ENCODE assay signal across 27 cellular contexts in the genomic region with DNA sequence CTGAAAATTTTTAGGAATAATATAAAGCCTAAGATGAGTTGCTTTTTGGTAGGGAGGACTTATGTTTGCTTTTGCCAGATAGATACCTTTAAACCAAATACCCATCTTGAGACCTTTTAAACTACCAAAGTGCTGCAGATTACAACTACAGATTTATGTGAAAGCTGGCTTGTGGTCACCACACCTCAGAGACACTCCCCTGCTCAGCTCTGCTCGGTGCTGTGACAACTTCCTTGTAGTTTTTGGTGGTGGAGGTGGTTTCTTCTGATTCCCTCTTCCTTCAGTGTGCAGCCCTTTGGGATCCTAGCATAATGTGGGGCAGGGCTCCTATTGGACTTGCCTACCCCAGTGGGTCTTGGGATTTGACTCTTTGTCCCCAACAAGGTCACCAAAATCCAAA. TPM values are rescaled to one million over a fixed set of nuclear protein-coding genes. Genes with fewer than 3 reads are reported as not detected.
DNase-seq lines count a peak whose midpoint lies in the region; ATAC-seq, FAIRE-seq and TF ChIP-seq lines count a peak whose summit lies in the region.
"Had no signal": no experiment of that assay in that cellular context is flagged by ENCODE, and none has a peak within 500 bp of the region (broad histone marks: within the 10 kb centered on the region; RNA-seq: fewer than 3 reads in every experiment).

No MANE protein-coding gene starts in this region.

- no peak overlapping the region for H3K23ac ChIP-seq in mesendoderm (ENCODE audit: low read length)

- H3K27me3 ChIP-seq in liver (ENCODE audit: control insufficient read depth in 4 of 4, insufficient read depth in 4 of 4, low read length in 3 of 4): no peaks in the 10 kb centered on the region
- H3K27me3 ChIP-seq in HepG2 (ENCODE audit: control insufficient read depth in 1 of 2, insufficient read depth in 2 of 2, low read length in 2 of 2): no peaks in the 10 kb centered on the region
- no peaks in the 10 kb centered on the region for H3K27me3 ChIP-seq in parathyroid adenoma (ENCODE audit: control insufficient read depth, insufficient read depth, low read length)
- no peaks in the 10 kb centered on the region for H3K27me3 ChIP-seq in mesendoderm (ENCODE audit: insufficient read depth, low read length, poor library complexity)
- H3K27me3 ChIP-seq: sigmoid colon had no signal

- WGBS in liver: 67% methylated on average over 1 of the region's 1 CpG
- 70% methylated on average over 1 of the region's 1 CpG for WGBS in HepG2 (ENCODE audit: low lambda C conversion rate)
- no CpG with 5 or more reads among the region's 1 CpG for WGBS in mesendoderm (ENCODE audit: extremely low coverage, insufficient coverage, low lambda C conversion rate)

- no peaks in the 10 kb centered on the region for H3K36me3 ChIP-seq in liver (ENCODE audit: control insufficient read depth in 4 of 4, insufficient read depth in 3 of 4, low read depth in 1 of 4, low read length in 3 of 4)
- H3K36me3 ChIP-seq in HepG2 (replicated peaks in 1 of 2; ENCODE audit: control insufficient read depth in 1 of 2, insufficient read depth in 2 of 2, low read length in 2 of 2): no peaks in the 10 kb centered on the region
- H3K36me3 ChIP-seq in parathyroid adenoma (ENCODE audit: control insufficient read depth, insufficient read depth, low read length): no peaks in the 10 kb centered on the region
- H3K36me3 ChIP-seq in mesendoderm (ENCODE audit: control insufficient read depth, insufficient read depth, low read length): no peaks in the 10 kb centered on the region
- H3K36me3 ChIP-seq: sigmoid colon had no signal

- ATAC-seq in HepG2 (no peak), GM18517 (IDR thresholded peaks at IDR 0.05; ENCODE audit: unreplicated experiment) (no peak)
- ATAC-seq: CD8-positive, alpha-beta T cell; SK-N-SH treated with all-trans-retinoic acid at 6 μM for 48 hours had no signal

- no peaks in the 10 kb centered on the region for H3K79me1 ChIP-seq in mesendoderm (ENCODE audit: low read length)

- no TSS peak for BruUV-seq in HepG2 (replicated peaks; lab: Mats Ljungman, UMichigan)

- FAIRE-seq in HepG2 (lab: Jason Lieb, UNC): no peak
- FAIRE-seq: bronchial epithelial cell, endometrium, GM19239, H1 had no signal

- no peak overlapping the region for H4K8ac ChIP-seq in mesendoderm (ENCODE audit: low read depth, low read length)

- in situ Hi-C loops in HepG2 (cut with HindIII; ENCODE audit: extremely low pct_ligation_motif_present, low pct_unique_long_range_greater_than_20kb): no loop called here

- TF ChIP-seq RAD21 in liver (IDR thresholded peaks at IDR 0.05) (no peak), HepG2 (CRISPR knock-in tag; IDR thresholded peaks at IDR 0.05) (no peak)

- intact Hi-C loops in HepG2 (cut with micrococcal nuclease; ENCODE audit: unreplicated experiment): no loop called here

- no peak overlapping the region for H3K9ac ChIP-seq in liver (ENCODE audit: low read depth in 1 of 2, low read length in 2 of 2)
- H3K9ac ChIP-seq in HepG2 (ENCODE audit: insufficient read depth, low read depth, low read length): no peak overlapping the region
- H3K9ac ChIP-seq in parathyroid adenoma: no peak overlapping the region
- no peak overlapping the region for H3K9ac ChIP-seq in mesendoderm (ENCODE audit: low read length)

- TF ChIP-seq EP300 in HepG2 (IDR thresholded peaks at IDR 0.05; ENCODE audit: low read depth in 2 of 2, low read length in 2 of 2) (no peak), HepG2 (CRISPR knock-in tag; IDR thresholded peaks at IDR 0.05; ENCODE audit: borderline replicate concordance) (no peak)

- H4K5ac ChIP-seq in mesendoderm (ENCODE audit: low read length): no peak overlapping the region

- H3K79me2 ChIP-seq in HepG2 (ENCODE audit: insufficient read depth, low read length) (no peaks in the 10 kb centered on the region), parathyroid adenoma (peaks cover 3% of the 10 kb centered on the region), mesendoderm (ENCODE audit: control insufficient read depth, insufficient read depth, low read length) (no peaks in the 10 kb centered on the region)

- CTCF ChIA-PET in HepG2 (lab: Yijun Ruan, JAX; ENCODE audit: low intra/inter-chr PET ratio, low total read pairs): no interaction called here

- H3K27ac ChIP-seq in liver (ENCODE audit: low read depth in 1 of 2, low read length in 2 of 2) (peak overlapping the region; percentile 36 to 46), HepG2 (ENCODE audit: extremely low read length, insufficient read depth, low read length) (no peak overlapping the region), VCaP (peak overlapping the region; percentile 88), parathyroid adenoma (peak overlapping the region; percentile 69), mesendoderm (ENCODE audit: low read depth, low read length) (no peak overlapping the region)
- H3K27ac ChIP-seq: sigmoid colon had no signal

- H3K4me3 ChIP-seq in liver (ENCODE audit: low read depth in 1 of 3, low read length in 3 of 3) (no peak overlapping the region), HepG2 (replicated peaks in 1 of 3; ENCODE audit: insufficient read depth in 1 of 3, low read depth in 2 of 3, low read length in 3 of 3) (no peak overlapping the region), parathyroid adenoma (ENCODE audit: low read depth, low read length) (no peak overlapping the region), mesendoderm (ENCODE audit: low read length) (no peak overlapping the region)
- H3K4me3 ChIP-seq: sigmoid colon had no signal

- H2AFZ ChIP-seq in HepG2 (ENCODE audit: low read length) (no peak overlapping the region), parathyroid adenoma (no peak overlapping the region)

- H3K4me2 ChIP-seq in HepG2 (ENCODE audit: low read depth, low read length) (no peak overlapping the region), parathyroid adenoma (ENCODE audit: low read length) (peak overlapping the region; percentile 8), mesendoderm (ENCODE audit: low read length) (no peak overlapping the region)

- H3K4ac ChIP-seq in mesendoderm (ENCODE audit: low read depth, low read length): no peak overlapping the region

- no peak overlapping the region for H2BK5ac ChIP-seq in mesendoderm (ENCODE audit: low read length)

- no peak for TF ChIP-seq POLR2A in HepG2 (IDR thresholded peaks at IDR 0.05; ENCODE audit: insufficient read depth in 1 of 2, low read depth in 2 of 2, low read length in 2 of 2)

- no peak overlapping the region for H3K56ac ChIP-seq in mesendoderm (ENCODE audit: low read length)

- no peaks in the 10 kb centered on the region for H3K9me3 ChIP-seq in liver (ENCODE audit: control insufficient read depth in 4 of 4, low read length in 3 of 4)
- no peaks in the 10 kb centered on the region for H3K9me3 ChIP-seq in HepG2 (ENCODE audit: low read length)
- no peaks in the 10 kb centered on the region for H3K9me3 ChIP-seq in parathyroid adenoma (ENCODE audit: control insufficient read depth, low read length)

- H2BK120ac ChIP-seq in mesendoderm (ENCODE audit: low read depth, low read length): no peak overlapping the region

- no peak for DNase-seq in HepG2 (ENCODE audit: low spot score)
- no peak for DNase-seq in mesendoderm
- no peak for DNase-seq in DMS153 treated with DMSO at 0.1 percent for 48 hours (lab: John Stamatoyannopoulos, UW; ENCODE audit: unreplicated experiment)
- DNase-seq: activated CD4-positive, CD25-positive, alpha-beta regulatory T cell treated with anti-CD3 and anti-CD28 coated beads, Interleukin-2, amount 50 U/mL, for 72 hours; activated CD8-positive, alpha-beta memory T cell treated with anti-CD3 and anti-CD28 coated beads, Interleukin-2, amount 50 U/mL, for 48 hours; CD8-positive, alpha-beta T cell; DMS53; GF-D8; head of caudate nucleus; KG1; NCI-H1092; NCI-H2081; NCI-H446 treated with DMSO at 0.1 percent for 48 hours; NK-92 treated with Interleukin-12 subunit alpha and Interleukin-12 subunit beta, amount 100 ng/mL, for 24 hours; nucleus accumbens; RPMI8226; sigmoid colon; T1000 had no signal

- POLR2A ChIA-PET in HepG2 (lab: Yijun Ruan, JAX): no interaction called here

- H2BK15ac ChIP-seq in mesendoderm (replicated peaks; ENCODE audit: low read depth): no peak overlapping the region

- TF ChIP-seq CTCF in liver (IDR thresholded peaks at IDR 0.05; ENCODE audit: low read depth, low read length, missing input control): no peak
- TF ChIP-seq CTCF in HepG2 (CRISPR knock-in tag; IDR thresholded peaks at IDR 0.05): no peak
- TF ChIP-seq CTCF in VCaP (conservative IDR thresholded peaks at IDR 0.05): no peak
- no peak for TF ChIP-seq CTCF in parathyroid adenoma (IDR thresholded peaks at IDR 0.05)

- H3K4me1 ChIP-seq in liver (ENCODE audit: control insufficient read depth in 4 of 4, insufficient read depth in 4 of 4, low read length in 3 of 4): peaks cover 0 to 17% (median 2%) of the 10 kb centered on the region in 4 donors
- no peaks in the 10 kb centered on the region for H3K4me1 ChIP-seq in HepG2 (ENCODE audit: insufficient read depth, low read length)
- H3K4me1 ChIP-seq in parathyroid adenoma: peaks cover 12% of the 10 kb centered on the region
- H3K4me1 ChIP-seq in mesendoderm (ENCODE audit: control insufficient read depth, low read depth, low read length): no peaks in the 10 kb centered on the region
- H3K4me1 ChIP-seq: sigmoid colon had no signal

- H4K20me1 ChIP-seq in HepG2 (ENCODE audit: insufficient read depth, low read length): no peaks in the 10 kb centered on the region

- no peak overlapping the region for H3K18ac ChIP-seq in mesendoderm (ENCODE audit: low read length)

- no peak overlapping the region for H2AK5ac ChIP-seq in mesendoderm (ENCODE audit: low read length)

RNA-seq across cellular contexts. Expression of a gene that starts 29.2 kb away (rescaled TPM):
- total RNA-seq in liver (1 to 10 TPM in 1 of 2 donors, under 1 TPM in 1; 0.89 to 6.7 TPM), HepG2 (2016; rRNA removed; fragmentation: Illumina TruSeq; extraction: Trizol) (6.0 and 11.0 TPM in 2 replicates)
- polyA plus RNA-seq in liver (1 to 10 TPM; 1.1 to 5.9 TPM), HepG2 (2011; rRNA removed) (3.9 and 6.7 TPM in 2 replicates)
- 5.0 and 6.1 TPM in 2 replicates for total RNA-seq in HepG2 (2016; cell fraction: cytosol; rRNA removed; fragmentation: Illumina TruSeq; extraction: Trizol; ENCODE audit: low read depth)
- 4.9 and 8.3 TPM in 2 replicates for total RNA-seq in HepG2 (2016; cell fraction: insoluble cytoplasmic fraction; rRNA removed; fragmentation: Illumina TruSeq; extraction: Trizol)
- total RNA-seq in HepG2 (2016; cell fraction: membrane; rRNA removed; fragmentation: Illumina TruSeq; extraction: Trizol): 4.0 and 4.8 TPM in 2 replicates
- total RNA-seq in HepG2 (2016; cell fraction: nucleus; rRNA removed; fragmentation: Illumina TruSeq; extraction: Trizol): 23.2 and 25.8 TPM in 2 replicates
- polyA plus RNA-seq in HepG2 (2011; cell fraction: cytosol; rRNA removed): 2.0 and 3.1 TPM in 2 replicates
- 30.0 and 33.5 TPM in 2 replicates for polyA plus RNA-seq in HepG2 (2011; cell fraction: nucleus; rRNA removed)
- polyA plus RNA-seq in HepG2 (2012): 7.4 and 7.5 TPM in 2 replicates
- 1.2 and 1.5 TPM in 2 replicates for polyA plus RNA-seq in HepG2 (2016; cell fraction: cytosol; fragmentation: Illumina TruSeq; extraction: Trizol; ENCODE audit: low read depth)
- 2.9 and 4.3 TPM in 2 replicates for polyA plus RNA-seq in HepG2 (2016; cell fraction: insoluble cytoplasmic fraction; fragmentation: Illumina TruSeq; extraction: Trizol; ENCODE audit: low read depth)
- 2.1 and 2.2 TPM in 2 replicates for polyA plus RNA-seq in HepG2 (2016; cell fraction: membrane; fragmentation: Illumina TruSeq; extraction: Trizol; ENCODE audit: low read depth)
- polyA plus RNA-seq in HepG2 (2016; cell fraction: nucleus; fragmentation: Illumina TruSeq; extraction: Trizol; ENCODE audit: insufficient read depth, low read depth): 20.4 and 21.1 TPM in 2 replicates
- polyA minus RNA-seq in HepG2 (2011; rRNA and poly(A)+ RNA removed; ENCODE audit: low replicate concordance): 4.7 and 5.2 TPM in 2 replicates
- polyA minus RNA-seq in HepG2 (2011; cell fraction: cytosol; rRNA and poly(A)+ RNA removed): 3.6 and 7.7 TPM in 2 replicates
- polyA minus RNA-seq in HepG2 (2011; cell fraction: nucleus; rRNA and poly(A)+ RNA removed): 29.7 and 53.3 TPM in 2 replicates
- polyA plus RNA-seq in mesendoderm (2013, experiment 1 of 2): 1.3 TPM
- polyA plus RNA-seq in mesendoderm (2013, experiment 2 of 2): 1.2 TPM

Comparison
In these comparisons a context has a peak if more than half of its experiments do, and no peak if none do; other contexts are left out.
1. H3K27ac ChIP-seq: peak in liver (2 of 2), VCaP (single experiment) and parathyroid adenoma (single experiment); none in HepG2 (single experiment) and mesendoderm (single experiment).